ENCODE assay signal across 16 cellular contexts in genomic region chr9:113623851-113624485, GRCh38.
A peak's percentile ranks its signal among the peaks of the same experiment; 100 is the strongest.
DNase-seq lines count a peak whose midpoint lies in the region; ATAC-seq and TF ChIP-seq lines count a peak whose summit lies in the region.
"Had no signal": no experiment of that assay in that cellular context is flagged by ENCODE, and none has a peak within 500 bp of the region (broad histone marks: within the 10 kb centered on the region; RNA-seq: fewer than 3 reads in every experiment).

No MANE protein-coding gene starts in this region.

- H3K9me3 Mint-ChIP-seq in chondrocyte (ENCODE audit: low read depth) (no peaks in the 10 kb centered on the region), neural progenitor cell (no peaks in the 10 kb centered on the region)
- H3K9me3 Mint-ChIP-seq: central memory CD8-positive, alpha-beta T cell; IgD-negative memory B cell; type B pancreatic cell had no signal

- H3K27me3 ChIP-seq in HUES6 (ENCODE audit: control insufficient read depth, insufficient read depth, low read length) = no peaks in the 10 kb centered on the region
- H3K27me3 ChIP-seq in neural progenitor cell = no peaks in the 10 kb centered on the region
- no peaks in the 10 kb centered on the region for H3K27me3 ChIP-seq in heart left ventricle

- peak overlapping the region; percentile 69 for H3K9ac ChIP-seq in HUES6 (ENCODE audit: low read length)
- H3K9ac ChIP-seq in neural progenitor cell = no peak overlapping the region

- no peaks in the 10 kb centered on the region for H3K79me2 ChIP-seq in neural progenitor cell (ENCODE audit: low read depth)

- peaks cover 3% of the 10 kb centered on the region for H3K27me3 Mint-ChIP-seq in chondrocyte (ENCODE audit: low read depth)
- H3K27me3 Mint-ChIP-seq in neural progenitor cell (ENCODE audit: insufficient read depth, low read depth) = peaks cover 4% of the 10 kb centered on the region
- H3K27me3 Mint-ChIP-seq: IgD-negative memory B cell had no signal

- no peak for ATAC-seq in activated CD4-positive, CD25-positive, alpha-beta regulatory T cell treated with anti-CD3 and anti-CD28 coated beads, Interleukin-2, amount 50 U/mL, for 24 hours
- ATAC-seq in heart left ventricle = no peak

- peak; percentile 11 for DNase-seq in activated CD4-positive, CD25-positive, alpha-beta regulatory T cell treated with anti-CD3 and anti-CD28 coated beads, Interleukin-2, amount 50 U/mL, for 72 hours
- DNase-seq in chondrocyte (ENCODE audit: low spot score) (peak; percentile 14), neural progenitor cell (ENCODE audit: low spot score) (no peak), DMS153 (lab: John Stamatoyannopoulos, UW) (no peak), NCI-H2081 treated with DMSO at 0.1 percent for 48 hours (lab: John Stamatoyannopoulos, UW) (no peak), heart left ventricle (no peak)
- DNase-seq: C1 segment of cervical spinal cord, NCI-H1092, PC-9, small intestine had no signal

- no peak for TF ChIP-seq POLR2A in heart left ventricle (IDR thresholded peaks at IDR 0.05)

- H3K4me3 Mint-ChIP-seq in chondrocyte (ENCODE audit: unreplicated experiment) (no peak overlapping the region), neural progenitor cell (no peak overlapping the region)
- H3K4me3 Mint-ChIP-seq: central memory CD8-positive, alpha-beta T cell; type B pancreatic cell had no signal

- 94 to 97% (median 96%) methylated on average over 9 of the region's 9 CpGs for WGBS in heart left ventricle, 4 donors

- H3K4me1 Mint-ChIP-seq in chondrocyte (ENCODE audit: low read depth) = peaks cover 63% of the 10 kb centered on the region
- H3K4me1 Mint-ChIP-seq in neural progenitor cell = peaks cover 56% of the 10 kb centered on the region
- H3K4me1 Mint-ChIP-seq: central memory CD8-positive, alpha-beta T cell had no signal

- intact Hi-C loops in heart left ventricle (cut with DNase I) = no loop called here

- no peaks in the 10 kb centered on the region for H3K9me3 ChIP-seq in HUES6 (ENCODE audit: control insufficient read depth, insufficient read depth, low read depth, low read length)
- no peaks in the 10 kb centered on the region for H3K9me3 ChIP-seq in neural progenitor cell (ENCODE audit: low read depth)
- H3K9me3 ChIP-seq in heart left ventricle = no peaks in the 10 kb centered on the region

- no peak for TF ChIP-seq CTCF in chondrocyte (IDR thresholded peaks at IDR 0.05)
- no peak for TF ChIP-seq CTCF in neural progenitor cell (IDR thresholded peaks at IDR 0.05)
- no peak for TF ChIP-seq CTCF in heart left ventricle (IDR thresholded peaks at IDR 0.05)

- H3K36me3 ChIP-seq in HUES6 (ENCODE audit: control insufficient read depth, insufficient read depth, low read length) (no peaks in the 10 kb centered on the region), neural progenitor cell (no peaks in the 10 kb centered on the region), heart left ventricle (no peaks in the 10 kb centered on the region)

- H3K27ac ChIP-seq in HUES6 (ENCODE audit: low read depth, low read length) (peak overlapping the region; percentile 71; the same call in 1 of the 2 replicates), neural progenitor cell (no peak overlapping the region), heart left ventricle (no peak overlapping the region)
- H3K27ac ChIP-seq: 22Rv1 had no signal

- peak overlapping the region; percentile 99 for H3K27ac Mint-ChIP-seq in chondrocyte (ENCODE audit: unreplicated experiment)
- H3K27ac Mint-ChIP-seq in neural progenitor cell = peak overlapping the region; percentile 7

- no peak overlapping the region for H3K4me2 ChIP-seq in neural progenitor cell

- H3F3A ChIP-seq in neural progenitor cell (ENCODE audit: low read depth) = peaks cover 8% of the 10 kb centered on the region

- H2AFZ ChIP-seq in neural progenitor cell (replicated peaks) = no peak overlapping the region
- H2AFZ ChIP-seq: PC-9 had no signal

- H3K4me1 ChIP-seq in HUES6 (ENCODE audit: control insufficient read depth, insufficient read depth, low read length) = peaks cover 51% of the 10 kb centered on the region
- H3K4me1 ChIP-seq in neural progenitor cell = peaks cover 34% of the 10 kb centered on the region
- peaks cover 0 to 73% (median 57%) of the 10 kb centered on the region in 12 donors for H3K4me1 ChIP-seq in heart left ventricle

- H4K20me1 ChIP-seq in neural progenitor cell (ENCODE audit: low read depth) = no peaks in the 10 kb centered on the region

- H3K36me3 Mint-ChIP-seq in chondrocyte (ENCODE audit: low read depth) (no peaks in the 10 kb centered on the region), neural progenitor cell (no peaks in the 10 kb centered on the region)
- H3K36me3 Mint-ChIP-seq: IgD-negative memory B cell, type B pancreatic cell had no signal

- H3K4me3 ChIP-seq in HUES6 (ENCODE audit: low read depth, low read length) (no peak overlapping the region), neural progenitor cell (no peak overlapping the region), heart left ventricle (no peak overlapping the region)
- H3K4me3 ChIP-seq: PC-9 had no signal

Comparison
In these comparisons a context has a peak if more than half of its experiments do, and no peak if none do; other contexts are left out.
1. DNase-seq: peak in activated CD4-positive, CD25-positive, alpha-beta regulatory T cell treated with anti-CD3 and anti-CD28 coated beads, Interleukin-2, amount 50 U/mL, for 72 hours (single experiment) and chondrocyte (single experiment); none in neural progenitor cell (single experiment), DMS153 (single experiment), NCI-H2081 treated with DMSO at 0.1 percent for 48 hours (single experiment) and heart left ventricle (0 of 5).